Comparison of ENCODE assay signal across 21 cellular contexts in genomic region chr13:39411501-39411900, GRCh38.
"Had no signal": no experiment of that assay in that cellular context is flagged by ENCODE, and none has a peak within 500 bp of the region (broad histone marks: within the 10 kb centered on the region; RNA-seq: fewer than 3 reads in every experiment).

No MANE protein-coding gene starts in this region.

- H3K27ac Mint-ChIP-seq: activated naive CD8-positive, alpha-beta T cell treated with anti-CD3 and anti-CD28 coated beads, Interleukin-2, amount 50 U/mL, for 24 hours; activated T-helper 17 cell treated with anti-CD3 and anti-CD28 coated beads, Interleukin-2, amount 50 U/mL, for 72 hours; effector memory CD8-positive, alpha-beta T cell; stimulated activated naive B cell treated with anti-CD40 and anti-IgM and Interleukin-4, amounts not matched to agents 10 μg/mL and 1 μg/mL and 100 μg/mL, for 72 hours had no signal

- H2AFZ ChIP-seq: parathyroid adenoma had no signal

- H3K4me1 ChIP-seq: parathyroid adenoma had no signal

- H3K27me3 Mint-ChIP-seq: stimulated activated naive B cell treated with anti-CD40 and anti-IgM and Interleukin-4, amounts not matched to agents 10 μg/mL and 1 μg/mL and 100 μg/mL, for 72 hours had no signal

- H3K27me3 ChIP-seq: gastroesophageal sphincter, tibial nerve had no signal

- H3K9me3 Mint-ChIP-seq: activated naive CD8-positive, alpha-beta T cell treated with anti-CD3 and anti-CD28 coated beads, Interleukin-2, amount 50 U/mL, for 24 hours; activated T-helper 17 cell treated with anti-CD3 and anti-CD28 coated beads, Interleukin-2, amount 50 U/mL, for 72 hours; effector memory CD8-positive, alpha-beta T cell; stimulated activated naive B cell treated with anti-CD40 and anti-IgM and Interleukin-4, amounts not matched to agents 10 μg/mL and 1 μg/mL and 100 μg/mL, for 72 hours had no signal

- H3K9ac ChIP-seq: parathyroid adenoma had no signal

- H3K79me2 ChIP-seq: parathyroid adenoma had no signal

- H3K27ac ChIP-seq: epithelial cell of prostate, parathyroid adenoma had no signal

- H3K36me3 Mint-ChIP-seq: stimulated activated naive B cell treated with anti-CD40 and anti-IgM and Interleukin-4, amounts not matched to agents 10 μg/mL and 1 μg/mL and 100 μg/mL, for 72 hours had no signal

- DNase-seq: activated CD4-positive, alpha-beta T cell treated with anti-CD3 and anti-CD28 coated beads for 1 hour; activated CD4-positive, alpha-beta T cell treated with anti-CD3 and anti-CD28 coated beads, Interleukin-2, amount 50 U/mL, for 4 hours; activated naive CD4-positive, alpha-beta T cell treated with Interleukin-2 at 50 U/mL for 16 hours; activated naive CD8-positive, alpha-beta T cell treated with anti-CD3 and anti-CD28 coated beads, Interleukin-2, amount 50 U/mL, for 24 hours; activated T-cell treated with anti-CD3 and anti-CD28 coated beads for 4 hours; aorta; dermis blood vessel endothelial cell; effector memory CD8-positive, alpha-beta T cell; islet precursor cell; stimulated activated CD4-positive, alpha-beta T cell treated with anti-CD3 and anti-CD28 coated beads, Interleukin-15, amount 100 ng/mL, for 24 hours; stimulated activated CD4-positive, alpha-beta T cell treated with anti-CD3 and anti-CD28 coated beads, Interleukin-4, amount 100 ng/mL, for 1 hour; stimulated activated naive B cell treated with anti-CD40 and anti-IgM and Interleukin-4, amounts not matched to agents 10 μg/mL and 1 μg/mL and 100 μg/mL, for 72 hours; substantia nigra; T-helper 1 cell; T1000 had no signal

- FAIRE-seq: bronchial epithelial cell had no signal

- ATAC-seq: activated naive CD8-positive, alpha-beta T cell treated with anti-CD3 and anti-CD28 coated beads, Interleukin-2, amount 50 U/mL, for 24 hours; activated T-helper 17 cell treated with anti-CD3 and anti-CD28 coated beads, Interleukin-2, amount 50 U/mL, for 72 hours; effector memory CD8-positive, alpha-beta T cell; gastroesophageal sphincter; stimulated activated naive B cell treated with anti-CD40 and anti-IgM and Interleukin-4, amounts not matched to agents 10 μg/mL and 1 μg/mL and 100 μg/mL, for 72 hours had no signal

- H3K4me3 Mint-ChIP-seq: activated naive CD8-positive, alpha-beta T cell treated with anti-CD3 and anti-CD28 coated beads, Interleukin-2, amount 50 U/mL, for 24 hours; activated T-helper 17 cell treated with anti-CD3 and anti-CD28 coated beads, Interleukin-2, amount 50 U/mL, for 72 hours; effector memory CD8-positive, alpha-beta T cell; stimulated activated naive B cell treated with anti-CD40 and anti-IgM and Interleukin-4, amounts not matched to agents 10 μg/mL and 1 μg/mL and 100 μg/mL, for 72 hours had no signal

- H3K4me1 Mint-ChIP-seq: activated T-helper 17 cell treated with anti-CD3 and anti-CD28 coated beads, Interleukin-2, amount 50 U/mL, for 72 hours had no signal

- H3K36me3 ChIP-seq: gastroesophageal sphincter, tibial nerve had no signal

- H3K4me3 ChIP-seq: gastroesophageal sphincter, tibial nerve had no signal

- H3K9me3 ChIP-seq: gastroesophageal sphincter, tibial nerve had no signal
